Comparison of ENCODE assay signal across 22 cellular contexts in genomic region chrX:22206781-22207180, GRCh38.
"Had no signal": no experiment of that assay in that cellular context is flagged by ENCODE, and none has a peak within 500 bp of the region (broad histone marks: within the 10 kb centered on the region; RNA-seq: fewer than 3 reads in every experiment).

No MANE protein-coding gene starts in this region.

- ATAC-seq: gastrocnemius medialis; left lobe of liver; natural killer cell; right lobe of liver; stimulated activated naive B cell treated with anti-CD40 and anti-IgM and Interleukin-4, amounts not matched to agents 10 μg/mL and 1 μg/mL and 100 μg/mL, for 72 hours; upper lobe of right lung had no signal

- H3K4me1 Mint-ChIP-seq: memory B cell; natural killer cell; stimulated activated naive B cell treated with anti-CD40 and anti-IgM and Interleukin-4, amounts not matched to agents 10 μg/mL and 1 μg/mL and 100 μg/mL, for 72 hours had no signal

- H3K9me3 ChIP-seq: esophagus squamous epithelium, gastrocnemius medialis, pancreas, right lobe of liver, suprapubic skin, transverse colon, upper lobe of right lung, uterus had no signal

- H3K4me1 ChIP-seq: esophagus squamous epithelium, gastrocnemius medialis, pancreas, right lobe of liver, suprapubic skin, transverse colon, upper lobe of right lung, uterus had no signal

- H3K4me3 Mint-ChIP-seq: memory B cell; natural killer cell; stimulated activated naive B cell treated with anti-CD40 and anti-IgM and Interleukin-4, amounts not matched to agents 10 μg/mL and 1 μg/mL and 100 μg/mL, for 72 hours; stimulated activated naive CD8-positive, alpha-beta T cell treated with anti-CD3 and anti-CD28 coated beads, Interleukin-15, Interleukin-2, amounts not matched to agents 100 ng/mL and 50 ng/mL, for 24 hours had no signal

- H3K27ac ChIP-seq: coronary artery, esophagus squamous epithelium, gastrocnemius medialis, pancreas, right lobe of liver, suprapubic skin, transverse colon, upper lobe of right lung, uterus had no signal

- H3K9me3 Mint-ChIP-seq: memory B cell; natural killer cell; stimulated activated naive CD8-positive, alpha-beta T cell treated with anti-CD3 and anti-CD28 coated beads, Interleukin-15, Interleukin-2, amounts not matched to agents 100 ng/mL and 50 ng/mL, for 24 hours had no signal

- H3K4me3 ChIP-seq: coronary artery, esophagus squamous epithelium, gastrocnemius medialis, lung, pancreas, right lobe of liver, suprapubic skin, transverse colon, upper lobe of right lung, uterus had no signal

- H3K36me3 Mint-ChIP-seq: memory B cell; natural killer cell; stimulated activated naive B cell treated with anti-CD40 and anti-IgM and Interleukin-4, amounts not matched to agents 10 μg/mL and 1 μg/mL and 100 μg/mL, for 72 hours had no signal

- H3K27me3 Mint-ChIP-seq: memory B cell; stimulated activated naive CD8-positive, alpha-beta T cell treated with anti-CD3 and anti-CD28 coated beads, Interleukin-15, Interleukin-2, amounts not matched to agents 100 ng/mL and 50 ng/mL, for 24 hours had no signal

- DNase-seq: dermis blood vessel endothelial cell; effector memory CD4-positive, alpha-beta T cell; erythroblast; esophagus squamous epithelium; gastrocnemius medialis; head of caudate nucleus; natural killer cell; pancreas; right lobe of liver; small intestine; stimulated activated CD4-positive, alpha-beta T cell treated with anti-CD3 and anti-CD28 coated beads, Interleukin-15, amount 100 ng/mL, for 24 hours; stimulated activated CD4-positive, alpha-beta T cell treated with anti-CD3 and anti-CD28 coated beads, Interleukin-2, amount 100 ng/mL, for 48 hours; stimulated activated naive B cell treated with anti-CD40 and anti-IgM and Interleukin-4, amounts not matched to agents 10 μg/mL and 1 μg/mL and 100 μg/mL, for 72 hours; transverse colon; upper lobe of right lung; uterus had no signal

- H3K27me3 ChIP-seq: esophagus squamous epithelium, gastrocnemius medialis, pancreas, suprapubic skin, transverse colon, upper lobe of right lung, uterus had no signal

- H3K27ac Mint-ChIP-seq: memory B cell; natural killer cell; stimulated activated naive B cell treated with anti-CD40 and anti-IgM and Interleukin-4, amounts not matched to agents 10 μg/mL and 1 μg/mL and 100 μg/mL, for 72 hours; stimulated activated naive CD8-positive, alpha-beta T cell treated with anti-CD3 and anti-CD28 coated beads, Interleukin-15, Interleukin-2, amounts not matched to agents 100 ng/mL and 50 ng/mL, for 24 hours had no signal

- H3K36me3 ChIP-seq: esophagus squamous epithelium, gastrocnemius medialis, pancreas, right lobe of liver, suprapubic skin, transverse colon, upper lobe of right lung, uterus had no signal
